In genomic region chr6:99741092-99741491, GRCh38 we compare ENCODE assay signal across 25 cellular contexts.
DNase-seq lines count a peak whose midpoint lies in the region; ATAC-seq, FAIRE-seq and TF ChIP-seq lines count a peak whose summit lies in the region.
"Had no signal": no experiment of that assay in that cellular context is flagged by ENCODE, and none has a peak within 500 bp of the region (broad histone marks: within the 10 kb centered on the region; RNA-seq: fewer than 3 reads in every experiment).

No MANE protein-coding gene starts in this region.

- TF ChIP-seq CTCF in kidney (IDR thresholded peaks at IDR 0.05; ENCODE audit: borderline replicate concordance, extremely low read depth, insufficient read depth): no peak

- no peak overlapping the region for H3K9ac ChIP-seq in kidney (ENCODE audit: low read length in 2 of 2)
- H3K9ac ChIP-seq: BLaER1 had no signal

- intact Hi-C loops in kidney (cut with DNase I) (loop anchor here (10.0 kb wide), 1 partner anchor 266 kb away; no protein-coding TSS in a partner anchor), cardiac septum (cut with DNase I) (loop anchor here (10.0 kb wide), 1 partner anchor 136 kb away; the partner anchor contains the start of gene PRDM13)

- DNase-seq in kidney (no peak), cardiac septum (ENCODE audit: low spot score) (no peak)
- no peak for DNase-seq in activated CD4-positive, alpha-beta T cell treated with anti-CD3 and anti-CD28 coated beads for 48 hours
- DNase-seq: ACHN; BE2C; C1 segment of cervical spinal cord; CD4-positive, alpha-beta memory T cell; CD4-positive, CD25-positive, alpha-beta regulatory T cell; CD8-positive, alpha-beta memory T cell; COR-L47; DMS 273 treated with DMSO at 0.1 percent for 48 hours; DMS153; DMS53; DMS79; DND-41; EL; GF-D8 had no signal

- no peaks in the 10 kb centered on the region for H3K4me1 ChIP-seq in kidney (ENCODE audit: control insufficient read depth in 1 of 2, insufficient read depth in 1 of 2, low read depth in 1 of 2, low read length in 2 of 2)
- H3K4me1 ChIP-seq: BE2C, BLaER1 had no signal

- FAIRE-seq in A204.1 (lab: Jason Lieb, UNC) (peak; percentile 88), TTC549 (lab: Jason Lieb, UNC) (peak; percentile 17), colon (lab: Jason Lieb, UNC) (peak; percentile 43), kidney (lab: Jason Lieb, UNC) (peak; percentile 76)
- FAIRE-seq: GM12891 had no signal

- no peak for ATAC-seq in GM19035 (IDR thresholded peaks at IDR 0.05; ENCODE audit: unreplicated experiment)
- no peak for ATAC-seq in GM19397 (IDR thresholded peaks at IDR 0.05; ENCODE audit: unreplicated experiment)

- no peaks in the 10 kb centered on the region for H3K36me3 ChIP-seq in kidney (ENCODE audit: control insufficient read depth in 1 of 2, insufficient read depth in 2 of 2, low read length in 2 of 2)
- H3K36me3 ChIP-seq: BE2C, BLaER1 had no signal

- H3K4me3 ChIP-seq in kidney (ENCODE audit: low read length in 2 of 2): no peak overlapping the region
- H3K4me3 ChIP-seq: BLaER1 had no signal

- H3K27ac ChIP-seq in kidney (ENCODE audit: low read depth in 2 of 2, low read length in 2 of 2): no peak overlapping the region
- H3K27ac ChIP-seq: 22Rv1, BLaER1 had no signal

- H3K9me3 ChIP-seq in kidney (ENCODE audit: control insufficient read depth in 1 of 2, low read length in 2 of 2): no peaks in the 10 kb centered on the region
- H3K9me3 ChIP-seq: BE2C, BLaER1 had no signal
